ENCODE assay signal across 14 cellular contexts in the genomic region with DNA sequence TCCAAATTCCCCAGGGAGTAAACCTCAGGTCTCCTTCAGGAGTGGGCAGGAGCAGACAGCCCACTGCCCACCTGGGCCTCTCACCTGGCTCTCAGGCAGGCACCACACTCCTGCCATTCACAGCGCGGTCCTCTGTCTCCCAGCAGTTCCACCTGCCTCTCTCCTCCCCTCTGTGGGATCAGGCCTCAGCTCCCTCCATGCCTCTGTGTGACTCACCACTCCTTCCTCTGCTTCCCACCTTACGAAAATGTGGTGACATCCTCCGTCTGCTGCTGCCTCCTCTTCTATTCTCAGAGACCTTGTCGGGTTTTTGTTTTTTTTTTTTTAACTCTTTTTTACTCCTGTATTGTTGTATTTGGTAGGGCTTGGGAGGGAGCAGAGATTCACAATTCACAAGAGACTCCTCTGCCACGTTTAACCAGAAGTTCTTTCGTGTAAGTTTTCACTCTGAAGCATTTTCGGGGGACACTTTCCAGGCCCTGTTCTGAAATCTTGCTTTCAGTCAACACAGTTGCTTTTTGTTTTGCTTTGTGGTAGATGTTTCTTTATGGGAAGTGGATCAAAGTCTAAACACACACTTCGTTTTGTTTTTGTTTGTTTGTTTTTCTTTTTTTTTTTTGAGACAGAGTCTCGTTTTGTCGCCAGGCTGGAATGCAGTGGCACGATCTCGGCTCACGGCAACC. TPM values are rescaled to one million over a fixed set of nuclear protein-coding genes. Genes with fewer than 3 reads are reported as not detected.
DNase-seq lines count a peak whose midpoint lies in the region; ATAC-seq, FAIRE-seq and TF ChIP-seq lines count a peak whose summit lies in the region.
"Had no signal": no experiment of that assay in that cellular context is flagged by ENCODE, and none has a peak within 500 bp of the region (broad histone marks: within the 10 kb centered on the region; RNA-seq: fewer than 3 reads in every experiment).

No MANE protein-coding gene starts in this region.

- H3K4me3 Mint-ChIP-seq in activated naive CD4-positive, alpha-beta T cell treated with anti-CD3 and anti-CD28 coated beads, Interleukin-2, amount 50 U/mL, for 24 hours, result no peak overlapping the region

- no peak overlapping the region for H2BK120ac ChIP-seq in H1 (replicated peaks; ENCODE audit: low read depth, low read length)

- H3K27ac Mint-ChIP-seq in activated naive CD4-positive, alpha-beta T cell treated with anti-CD3 and anti-CD28 coated beads, Interleukin-2, amount 50 U/mL, for 24 hours, result peak overlapping the region; percentile 84

- H3K27me3 ChIP-seq in H1 (replicated peaks in 1 of 4; ENCODE audit: control insufficient read depth in 3 of 4, extremely low read depth in 1 of 4, insufficient read depth in 3 of 4, low read length in 3 of 4) (peaks cover 0 to 1% (median 0%) of the 10 kb centered on the region in 4 experiments; a peak in 1 of 7 replicates), upper lobe of right lung (no peaks in the 10 kb centered on the region)

- no peak overlapping the region for H4K5ac ChIP-seq in H1 (ENCODE audit: insufficient read length, low read depth, low read length)

- H4K20me1 ChIP-seq in H1 (replicated peaks in 1 of 2; ENCODE audit: control insufficient read depth in 1 of 2, insufficient read depth in 2 of 2, low read length in 2 of 2), result no peaks in the 10 kb centered on the region

- H3K4ac ChIP-seq in H1 (replicated peaks; ENCODE audit: insufficient read length, low read depth, low read length), result no peak overlapping the region

- H3K36me3 Mint-ChIP-seq in activated naive CD4-positive, alpha-beta T cell treated with anti-CD3 and anti-CD28 coated beads, Interleukin-2, amount 50 U/mL, for 24 hours, result no peaks in the 10 kb centered on the region

- H3K79me2 ChIP-seq in H1 (ENCODE audit: control insufficient read depth in 1 of 2, insufficient read depth in 2 of 2, low read length in 2 of 2), result peaks cover 0 to 5% of the 10 kb centered on the region in 2 experiments; a peak in 2 of 4 replicates

- no peak overlapping the region for H3K23ac ChIP-seq in H1 (ENCODE audit: insufficient read length)

- FAIRE-seq in RCC 7860 (lab: Jason Lieb, UNC), result no peak
- no peak for FAIRE-seq in H1 (lab: Jason Lieb, UNC)
- FAIRE-seq: GM18507 had no signal

- peaks cover 2% of the 10 kb centered on the region; the same call in 1 of the 2 replicates for H3K23me2 ChIP-seq in H1 (ENCODE audit: low read depth, low read length)

- ATAC-seq in upper lobe of right lung, result no peak

- H2BK20ac ChIP-seq in H1 (ENCODE audit: low read length), result peak overlapping the region; percentile 13; the same call in 1 of the 2 replicates

- DNase-seq in activated naive CD4-positive, alpha-beta T cell treated with anti-CD3 and anti-CD28 coated beads, Interleukin-2, amount 50 U/mL, for 16 hours, result no peak
- DNase-seq in RCC 7860 (ENCODE audit: low spot score) (peak; percentile 15), H1 (ENCODE audit: low read depth in 1 of 2, low spot score in 2 of 2) (no peak), upper lobe of right lung (peak; percentile 29), SW 1271 (lab: John Stamatoyannopoulos, UW) (no peak), NCI-H146 (lab: John Stamatoyannopoulos, UW) (no peak)
- no peak for DNase-seq in stimulated activated CD4-positive, alpha-beta T cell treated with anti-CD3 and anti-CD28 coated beads, Interleukin-15, amount 100 ng/mL, for 24 hours
- DNase-seq: AML-193, DMS79, midbrain, NCI-H2081 had no signal

- H3K4me1 Mint-ChIP-seq in activated naive CD4-positive, alpha-beta T cell treated with anti-CD3 and anti-CD28 coated beads, Interleukin-2, amount 50 U/mL, for 24 hours, result peaks cover 16% of the 10 kb centered on the region

- CTCF ChIA-PET in H1 (lab: Charles Lee; ENCODE audit: partially characterized antibody), result interaction anchor here (1.7 kb wide), 2 partner anchors 21 to 93 kb away, joined by 4 to 7 read pairs; partner anchors contain the start of gene CDKN2AIPNL

- peak overlapping the region; percentile 55; the same call in 1 of the 2 replicates for H2BK5ac ChIP-seq in H1 (ENCODE audit: low read depth, low read length)

- H3K14ac ChIP-seq in H1 (ENCODE audit: insufficient read length), result no peak overlapping the region

- peak overlapping the region; percentile 79 for H4K91ac ChIP-seq in H1 (replicated peaks; ENCODE audit: insufficient read length, low read length)

- peak overlapping the region; percentile 15; the same call in 1 of the 2 replicates for H3K18ac ChIP-seq in H1 (ENCODE audit: extremely low read depth, low read length)

- TF ChIP-seq POLR2A in H1 (IDR thresholded peaks at IDR 0.05; ENCODE audit: control extremely low read depth in 1 of 2, low read depth in 2 of 2, low read length in 2 of 2), result no peak

- TF ChIP-seq RAD21 in H1 (IDR thresholded peaks at IDR 0.05 in 1 of 2, conservative IDR thresholded peaks at IDR 0.05 in 1 of 2; ENCODE audit: low read depth in 2 of 2, low read length in 2 of 2), result no peak

- no peak overlapping the region for H3K9ac ChIP-seq in H1 (replicated peaks in 1 of 4; ENCODE audit: extremely low read depth in 1 of 4, low read depth in 3 of 4, low read length in 3 of 4)

- intact Hi-C loops in upper lobe of right lung (cut with DNase I), result no loop called here

- peak overlapping the region; percentile 77; the same call in 1 of the 2 replicates for H2AK5ac ChIP-seq in H1 (ENCODE audit: low read depth, low read length)

- H3K9me3 ChIP-seq in H1 (ENCODE audit: insufficient read depth in 2 of 2, low read depth in 1 of 2, low read length in 1 of 2) (no peaks in the 10 kb centered on the region), upper lobe of right lung (no peaks in the 10 kb centered on the region)

- no peak overlapping the region for H2AFZ ChIP-seq in H1 (ENCODE audit: low read length)

- H3K36me3 ChIP-seq in H1 (ENCODE audit: control insufficient read depth in 2 of 4, insufficient read depth in 4 of 4, low read length in 3 of 4) (0 out of 8 replicates have a peak, but pooled peaks cover 0 to 3% (median 0%) of the 10 kb centered on the region in 4 experiments), upper lobe of right lung (no peaks in the 10 kb centered on the region)

- H3K4me2 ChIP-seq in H1 (ENCODE audit: insufficient read depth in 1 of 2, low read depth in 2 of 2, low read length in 2 of 2), result no peak overlapping the region

- H3K27me3 Mint-ChIP-seq in activated naive CD4-positive, alpha-beta T cell treated with anti-CD3 and anti-CD28 coated beads, Interleukin-2, amount 50 U/mL, for 24 hours, result no peaks in the 10 kb centered on the region

- POLR2A ChIA-PET in H1 (lab: Charles Lee; ENCODE audit: partially characterized antibody), result no interaction called here

- H3K56ac ChIP-seq in H1 (replicated peaks; ENCODE audit: insufficient read length, low read depth, low read length), result no peak overlapping the region

- peak overlapping the region; percentile 42; the same call in 1 of the 2 replicates for H4K8ac ChIP-seq in H1 (ENCODE audit: extremely low read depth, insufficient read depth, low read length)

- TF ChIP-seq EP300 in H1 (IDR thresholded peaks at IDR 0.05; ENCODE audit: borderline replicate concordance in 1 of 2, low read depth in 2 of 2, low read length in 2 of 2), result no peak

- H3K4me3 ChIP-seq in H1 (ENCODE audit: extremely low read depth in 1 of 4, insufficient read depth in 2 of 4, low read depth in 3 of 4, low read length in 4 of 4), result no peak overlapping the region
- no peak overlapping the region for H3K4me3 ChIP-seq in upper lobe of right lung

- 77% methylated on average over 9 of the region's 14 CpGs; no CpG with 5 or more reads in 1 of the 2 experiments for WGBS in H1 (ENCODE audit: extremely low coverage in 1 of 2, insufficient coverage in 1 of 2, insufficient read length in 1 of 2, insufficient replicate concordance in 2 of 2, low coverage in 1 of 2, low lambda C conversion rate in 2 of 2, missing lambda C conversion rate in 1 of 2), 2 experiments

- no peak overlapping the region for H3K27ac ChIP-seq in H1 (ENCODE audit: low read depth, low read length)
- no peak overlapping the region for H3K27ac ChIP-seq in upper lobe of right lung
- H3K27ac ChIP-seq: epithelial cell of prostate had no signal

- H2BK15ac ChIP-seq in H1 (ENCODE audit: low read length), result 0 out of 2 replicates have a peak overlapping the region, but pooled peaks have one; percentile 46

- H3K4me1 ChIP-seq in H1 (replicated peaks in 1 of 4; ENCODE audit: control insufficient read depth in 3 of 4, insufficient read depth in 4 of 4, low read length in 3 of 4) (peaks cover 6 to 25% (median 14%) of the 10 kb centered on the region in 4 experiments; a peak in 6 of 7 replicates), upper lobe of right lung (peaks cover 17% of the 10 kb centered on the region)

- H3K79me1 ChIP-seq in H1 (ENCODE audit: low read depth, low read length), result peaks cover 4% of the 10 kb centered on the region

- TF ChIP-seq CTCF in H1 (IDR thresholded peaks at IDR 0.05; ENCODE audit: control extremely low read depth in 1 of 3, insufficient read depth in 1 of 3, low read depth in 1 of 3, low read length in 3 of 3), result no peak
- no peak for TF ChIP-seq CTCF in upper lobe of right lung (IDR thresholded peaks at IDR 0.05)

- H2BK12ac ChIP-seq in H1 (ENCODE audit: low read depth, low read length), result peak overlapping the region; percentile 44; the same call in 1 of the 2 replicates

- no peaks in the 10 kb centered on the region for H3K9me3 Mint-ChIP-seq in activated naive CD4-positive, alpha-beta T cell treated with anti-CD3 and anti-CD28 coated beads, Interleukin-2, amount 50 U/mL, for 24 hours

TF ChIP-seq in H1, 55 proteins besides CTCF, POLR2A, EP300 and RAD21:
- TF ChIP-seq CHD1 (IDR thresholded peaks at IDR 0.05; ENCODE audit: low read depth, low read length) (no peak), MAFK (IDR thresholded peaks at IDR 0.05; ENCODE audit: low read depth, low read length) (no peak), CREB1 (IDR thresholded peaks at IDR 0.05) (no peak), YY1 (IDR thresholded peaks at IDR 0.05; ENCODE audit: low read depth, low read length) (no peak), BACH1 (IDR thresholded peaks at IDR 0.05; ENCODE audit: low read length) (no peak)

RNA-seq across cellular contexts. Expression of gene CDKN2AIPNL, which starts 21.1 kb away (rescaled TPM):
- total RNA-seq in H1 (2021; fragmentation: NEBNext Ultra II Directional; extraction: Animal tissue kit (Norgen Biotek cat#: 25700)), result 54.3 and 56.3 TPM in 2 replicates
- polyA plus RNA-seq in H1 (2011; rRNA removed), result 31.2 and 40.0 TPM in 2 replicates
- polyA plus RNA-seq in H1 (2011; cell fraction: cytosol; rRNA removed), result 44.5 TPM
- polyA plus RNA-seq in H1 (2011; cell fraction: nucleus; rRNA removed), result 9.6 TPM
- polyA plus RNA-seq in H1 (2012, experiment 1 of 2), result 34.7 to 41.9 TPM (median 39.4 TPM) in 4 replicates
- 59.9 TPM for polyA plus RNA-seq in H1 (2012, experiment 2 of 2)
- polyA plus RNA-seq in H1 (2013, experiment 1 of 2), result 50.3 TPM
- 51.4 TPM for polyA plus RNA-seq in H1 (2013, experiment 2 of 2)
- polyA minus RNA-seq in H1 (2011; rRNA and poly(A)+ RNA removed), result 10.6 and 11.7 TPM in 2 replicates
- polyA minus RNA-seq in H1 (2011; cell fraction: cytosol; rRNA and poly(A)+ RNA removed), result 16.8 TPM
- polyA minus RNA-seq in H1 (2011; cell fraction: nucleus; rRNA and poly(A)+ RNA removed), result 16.6 TPM
- 16.5 TPM for total RNA-seq in upper lobe of right lung

Comparison
In these comparisons a context has a peak if more than half of its experiments do, and no peak if none do; other contexts are left out.
1. DNase-seq: peak in RCC 7860 (single experiment) and upper lobe of right lung (single experiment); none in activated naive CD4-positive, alpha-beta T cell treated with anti-CD3 and anti-CD28 coated beads, Interleukin-2, amount 50 U/mL, for 16 hours (single experiment), H1 (0 of 2), stimulated activated CD4-positive, alpha-beta T cell treated with anti-CD3 and anti-CD28 coated beads, Interleukin-15, amount 100 ng/mL, for 24 hours (single experiment), SW 1271 (0 of 2) and NCI-H146 (single experiment).